In the genomic region with DNA sequence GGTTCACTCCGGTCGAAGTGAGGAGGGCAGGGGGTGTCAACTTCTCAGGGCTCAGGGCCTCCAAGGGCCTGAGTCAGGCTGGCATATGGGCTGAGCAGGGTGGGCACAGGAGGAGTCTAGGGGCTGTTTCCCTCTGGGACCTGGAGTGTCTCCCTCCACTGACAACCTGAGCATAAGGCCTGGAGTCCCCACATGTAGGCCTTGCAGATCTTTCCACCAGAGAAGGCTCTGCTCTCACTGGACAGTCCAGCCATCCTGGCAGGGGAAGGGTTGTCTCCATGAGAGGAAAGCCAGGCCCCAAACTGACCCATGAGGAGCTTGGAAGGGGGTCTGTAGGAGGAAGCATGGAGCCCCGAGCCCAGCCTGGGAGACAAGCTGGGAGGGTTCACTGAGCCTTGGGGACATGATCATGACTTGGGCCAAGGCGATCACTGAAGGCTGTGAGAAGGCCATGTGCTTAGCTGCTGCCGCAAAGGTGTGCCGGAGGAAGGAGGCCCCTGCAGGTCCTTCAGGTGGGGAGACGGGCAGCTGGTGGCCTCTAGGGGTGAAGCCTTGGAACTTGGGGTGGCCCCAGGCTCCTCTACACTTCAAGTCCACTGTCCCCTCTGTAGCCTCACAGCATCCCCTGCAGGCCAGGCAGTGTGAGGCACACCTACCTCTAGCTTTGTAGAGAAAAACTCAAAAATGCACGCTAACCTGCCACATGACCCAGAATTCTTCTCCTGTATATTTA, we compare ENCODE assay signal across 8 cellular contexts. TPM values are rescaled to one million over a fixed set of nuclear protein-coding genes. Genes with fewer than 3 reads are reported as not detected.
DNase-seq lines count a peak whose midpoint lies in the region; ATAC-seq and TF ChIP-seq lines count a peak whose summit lies in the region.

No MANE protein-coding gene starts in this region.

- peaks cover 14 to 15% of the 10 kb centered on the region in 2 donors for H3K4me1 Mint-ChIP-seq in effector memory CD8-positive, alpha-beta T cell (ENCODE audit: low read depth in 2 of 2)
- H3K4me1 Mint-ChIP-seq in nephron progenitor cell, result peaks cover 19% of the 10 kb centered on the region

- no peaks in the 10 kb centered on the region for H3K9me3 Mint-ChIP-seq in effector memory CD8-positive, alpha-beta T cell
- no peaks in the 10 kb centered on the region for H3K9me3 Mint-ChIP-seq in nephron progenitor cell

- DNase-seq in A172 (ENCODE audit: low spot score) (peak; percentile 58), nephron progenitor cell (no peak), SW480 (ENCODE audit: low spot score) (no peak)
- DNase-seq in Jurkat, Clone E6-1 (ENCODE audit: low read depth, low spot score), result peak; percentile 54
- DNase-seq in activated CD4-positive, alpha-beta T cell treated with anti-CD3 and anti-CD28 coated beads for 48 hours, result peak; percentile 77
- peak; percentile 64 to 68 (median 65) for DNase-seq in effector memory CD8-positive, alpha-beta T cell

- TF ChIP-seq CTCF in nephron progenitor cell (IDR thresholded peaks at IDR 0.05), result peak; percentile 21

- H3K4me3 ChIP-seq in Jurkat, Clone E6-1 (ENCODE audit: low read length), result no peak overlapping the region

- peak overlapping the region in 1 of 2 donors; percentile 56 for H3K27ac Mint-ChIP-seq in effector memory CD8-positive, alpha-beta T cell
- no peak overlapping the region for H3K27ac Mint-ChIP-seq in nephron progenitor cell

- peaks cover 4% of the 10 kb centered on the region for H3K36me3 Mint-ChIP-seq in effector memory CD8-positive, alpha-beta T cell (ENCODE audit: insufficient read depth)
- no peaks in the 10 kb centered on the region for H3K36me3 Mint-ChIP-seq in nephron progenitor cell (ENCODE audit: low read depth)

- H3K4me3 Mint-ChIP-seq in effector memory CD8-positive, alpha-beta T cell, result peak overlapping the region; percentile 75 to 89
- H3K4me3 Mint-ChIP-seq in nephron progenitor cell, result no peak overlapping the region

- ATAC-seq in GM19035 (IDR thresholded peaks at IDR 0.05; ENCODE audit: unreplicated experiment) (peak; percentile 82), HG02588 (IDR thresholded peaks at IDR 0.05; ENCODE audit: unreplicated experiment) (no peak)
- peak; percentile 100 for ATAC-seq in effector memory CD8-positive, alpha-beta T cell (replicated peaks)

- H3K27me3 Mint-ChIP-seq in effector memory CD8-positive, alpha-beta T cell, result no peaks in the 10 kb centered on the region
- H3K27me3 Mint-ChIP-seq in nephron progenitor cell (ENCODE audit: low read depth, poor library complexity), result peaks cover 16% of the 10 kb centered on the region

RNA-seq across cellular contexts. Expression of a gene that starts 9.9 kb away (rescaled TPM):
- total RNA-seq in A172 (2014; rRNA removed; shearing (Covaris generic)), result not detected in 2 replicates
- 2.6 TPM for polyA plus RNA-seq in Jurkat, Clone E6-1 (2012; ENCODE audit: insufficient read depth, insufficient read length)

RNA-seq across cellular contexts. Expression of a gene that starts 15.4 kb away (rescaled TPM):
- 48.2 and 53.7 TPM in 2 replicates for total RNA-seq in A172 (2014; rRNA removed; shearing (Covaris generic))
- polyA plus RNA-seq in Jurkat, Clone E6-1 (2012; ENCODE audit: insufficient read depth, insufficient read length), result 103 TPM

RNA-seq across cellular contexts. Expression of a gene that starts 22.9 kb away (rescaled TPM):
- 1.1 and 1.3 TPM in 2 replicates for total RNA-seq in A172 (2014; rRNA removed; shearing (Covaris generic))
- polyA plus RNA-seq in Jurkat, Clone E6-1 (2012; ENCODE audit: insufficient read depth, insufficient read length), result 17.6 TPM

RNA-seq across cellular contexts. Expression of a gene that starts 36.8 kb away (rescaled TPM):
- total RNA-seq in A172 (2014; rRNA removed; shearing (Covaris generic)), result 180 and 186 TPM in 2 replicates
- polyA plus RNA-seq in Jurkat, Clone E6-1 (2012; ENCODE audit: insufficient read depth, insufficient read length), result 665 TPM

RNA-seq across cellular contexts. Expression of a gene that starts 39.2 kb away (rescaled TPM):
- 31.9 and 35.0 TPM in 2 replicates for total RNA-seq in A172 (2014; rRNA removed; shearing (Covaris generic))
- polyA plus RNA-seq in Jurkat, Clone E6-1 (2012; ENCODE audit: insufficient read depth, insufficient read length), result 16.9 TPM

Comparison
In these comparisons a context has a peak if more than half of its experiments do, and no peak if none do; other contexts are left out.
1. DNase-seq: peak in A172 (single experiment), Jurkat, Clone E6-1 (single experiment), activated CD4-positive, alpha-beta T cell treated with anti-CD3 and anti-CD28 coated beads for 48 hours (single experiment) and effector memory CD8-positive, alpha-beta T cell (3 of 3); none in nephron progenitor cell (single experiment) and SW480 (single experiment).